In the genomic region with DNA sequence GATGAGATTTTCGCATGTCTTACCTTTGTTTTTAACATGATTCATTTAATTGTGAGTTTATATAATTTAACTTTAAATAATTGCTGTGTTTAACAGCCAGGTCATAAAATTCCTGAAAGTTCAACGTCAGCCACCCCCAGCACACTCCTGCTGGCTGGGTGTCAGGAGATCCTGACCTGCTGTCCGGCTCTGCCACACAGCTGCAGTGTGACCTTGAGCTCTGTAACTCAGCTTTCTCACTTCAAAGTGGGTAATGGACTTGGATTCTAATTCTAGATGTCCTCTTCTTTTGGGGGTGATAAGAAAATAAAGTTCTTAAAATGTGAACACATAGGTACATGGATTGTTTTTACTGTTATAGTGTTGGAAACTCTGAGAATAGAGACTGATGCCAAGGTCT, we compare ENCODE assay signal across 1 cellular context.
A peak's percentile ranks its signal among the peaks of the same experiment; 100 is the strongest.
TF ChIP-seq lines count a peak whose summit lies in the region.

No MANE protein-coding gene starts in this region.

TF ChIP-seq in HepG2, 621 proteins besides CTCF, POLR2A, EP300 and RAD21 (continued from another document):
- TF ChIP-seq SNRNP70 (IDR thresholded peaks at IDR 0.05; ENCODE audit: low read depth, low read length) = no peak
- peak; percentile 74 for TF ChIP-seq RARA (CRISPR knock-in tag; IDR thresholded peaks at IDR 0.05)
- TF ChIP-seq, protein P1, sequence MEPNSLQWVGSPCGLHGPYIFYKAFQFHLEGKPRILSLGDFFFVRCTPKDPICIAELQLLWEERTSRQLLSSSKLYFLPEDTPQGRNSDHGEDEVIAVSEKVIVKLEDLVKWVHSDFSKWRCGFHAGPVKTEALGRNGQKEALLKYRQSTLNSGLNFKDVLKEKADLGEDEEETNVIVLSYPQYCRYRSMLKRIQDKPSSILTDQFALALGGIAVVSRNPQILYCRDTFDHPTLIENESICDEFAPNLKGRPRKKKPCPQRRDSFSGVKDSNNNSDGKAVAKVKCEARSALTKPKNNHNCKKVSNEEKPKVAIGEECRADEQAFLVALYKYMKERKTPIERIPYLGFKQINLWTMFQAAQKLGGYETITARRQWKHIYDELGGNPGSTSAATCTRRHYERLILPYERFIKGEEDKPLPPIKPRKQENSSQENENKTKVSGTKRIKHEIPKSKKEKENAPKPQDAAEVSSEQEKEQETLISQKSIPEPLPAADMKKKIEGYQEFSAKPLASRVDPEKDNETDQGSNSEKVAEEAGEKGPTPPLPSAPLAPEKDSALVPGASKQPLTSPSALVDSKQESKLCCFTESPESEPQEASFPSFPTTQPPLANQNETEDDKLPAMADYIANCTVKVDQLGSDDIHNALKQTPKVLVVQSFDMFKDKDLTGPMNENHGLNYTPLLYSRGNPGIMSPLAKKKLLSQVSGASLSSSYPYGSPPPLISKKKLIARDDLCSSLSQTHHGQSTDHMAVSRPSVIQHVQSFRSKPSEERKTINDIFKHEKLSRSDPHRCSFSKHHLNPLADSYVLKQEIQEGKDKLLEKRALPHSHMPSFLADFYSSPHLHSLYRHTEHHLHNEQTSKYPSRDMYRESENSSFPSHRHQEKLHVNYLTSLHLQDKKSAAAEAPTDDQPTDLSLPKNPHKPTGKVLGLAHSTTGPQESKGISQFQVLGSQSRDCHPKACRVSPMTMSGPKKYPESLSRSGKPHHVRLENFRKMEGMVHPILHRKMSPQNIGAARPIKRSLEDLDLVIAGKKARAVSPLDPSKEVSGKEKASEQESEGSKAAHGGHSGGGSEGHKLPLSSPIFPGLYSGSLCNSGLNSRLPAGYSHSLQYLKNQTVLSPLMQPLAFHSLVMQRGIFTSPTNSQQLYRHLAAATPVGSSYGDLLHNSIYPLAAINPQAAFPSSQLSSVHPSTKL (CRISPR knock-in tag; IDR thresholded peaks at IDR 0.05) = peak; percentile 73
- TF ChIP-seq RXRA (CRISPR knock-in tag; IDR thresholded peaks at IDR 0.05) = peak; percentile 31; the same call in 1 of the 2 replicates
- TF ChIP-seq, protein P2, sequence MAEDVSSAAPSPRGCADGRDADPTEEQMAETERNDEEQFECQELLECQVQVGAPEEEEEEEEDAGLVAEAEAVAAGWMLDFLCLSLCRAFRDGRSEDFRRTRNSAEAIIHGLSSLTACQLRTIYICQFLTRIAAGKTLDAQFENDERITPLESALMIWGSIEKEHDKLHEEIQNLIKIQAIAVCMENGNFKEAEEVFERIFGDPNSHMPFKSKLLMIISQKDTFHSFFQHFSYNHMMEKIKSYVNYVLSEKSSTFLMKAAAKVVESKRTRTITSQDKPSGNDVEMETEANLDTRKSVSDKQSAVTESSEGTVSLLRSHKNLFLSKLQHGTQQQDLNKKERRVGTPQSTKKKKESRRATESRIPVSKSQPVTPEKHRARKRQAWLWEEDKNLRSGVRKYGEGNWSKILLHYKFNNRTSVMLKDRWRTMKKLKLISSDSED (CRISPR knock-in tag; IDR thresholded peaks at IDR 0.05) = no peak
- TF ChIP-seq ZNF101 (CRISPR knock-in tag; IDR thresholded peaks at IDR 0.05; ENCODE audit: borderline replicate concordance, low read depth) = no peak
- TF ChIP-seq AGO1 (IDR thresholded peaks at IDR 0.05; ENCODE audit: low read depth, low read length, poor library complexity, severe bottlenecking) = no peak
- 0 out of 2 replicates have a peak, but pooled peaks have one; percentile 21 for TF ChIP-seq MIXL1 (CRISPR knock-in tag; IDR thresholded peaks at IDR 0.05)
- TF ChIP-seq, protein P3, sequence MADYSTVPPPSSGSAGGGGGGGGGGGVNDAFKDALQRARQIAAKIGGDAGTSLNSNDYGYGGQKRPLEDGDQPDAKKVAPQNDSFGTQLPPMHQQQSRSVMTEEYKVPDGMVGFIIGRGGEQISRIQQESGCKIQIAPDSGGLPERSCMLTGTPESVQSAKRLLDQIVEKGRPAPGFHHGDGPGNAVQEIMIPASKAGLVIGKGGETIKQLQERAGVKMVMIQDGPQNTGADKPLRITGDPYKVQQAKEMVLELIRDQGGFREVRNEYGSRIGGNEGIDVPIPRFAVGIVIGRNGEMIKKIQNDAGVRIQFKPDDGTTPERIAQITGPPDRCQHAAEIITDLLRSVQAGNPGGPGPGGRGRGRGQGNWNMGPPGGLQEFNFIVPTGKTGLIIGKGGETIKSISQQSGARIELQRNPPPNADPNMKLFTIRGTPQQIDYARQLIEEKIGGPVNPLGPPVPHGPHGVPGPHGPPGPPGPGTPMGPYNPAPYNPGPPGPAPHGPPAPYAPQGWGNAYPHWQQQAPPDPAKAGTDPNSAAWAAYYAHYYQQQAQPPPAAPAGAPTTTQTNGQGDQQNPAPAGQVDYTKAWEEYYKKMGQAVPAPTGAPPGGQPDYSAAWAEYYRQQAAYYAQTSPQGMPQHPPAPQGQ (CRISPR knock-in tag; IDR thresholded peaks at IDR 0.05; ENCODE audit: borderline replicate concordance) = no peak
- peak; percentile 69 for TF ChIP-seq SAP130 (CRISPR knock-in tag; IDR thresholded peaks at IDR 0.05; ENCODE audit: low read depth)
- no peak for TF ChIP-seq NFE2L2 (IDR thresholded peaks at IDR 0.05; ENCODE audit: low read length)
- TF ChIP-seq HNF4A (CRISPR knock-in tag; IDR thresholded peaks at IDR 0.05) = peak; percentile 84
- TF ChIP-seq ESRRA (CRISPR knock-in tag; IDR thresholded peaks at IDR 0.05; ENCODE audit: low read depth) = peak; percentile 75
- TF ChIP-seq ARID2 (CRISPR knock-in tag; IDR thresholded peaks at IDR 0.05; ENCODE audit: borderline replicate concordance) = no peak
- peak; percentile 51; the same call in 1 of the 2 replicates for TF ChIP-seq TBX2 (CRISPR knock-in tag; IDR thresholded peaks at IDR 0.05; ENCODE audit: borderline replicate concordance)
- TF ChIP-seq FOXA3 (CRISPR knock-in tag; IDR thresholded peaks at IDR 0.05) = peak; percentile 28; the same call in 1 of the 2 replicates
- TF ChIP-seq NR2F6 (IDR thresholded peaks at IDR 0.05) = peak; percentile 41; the same call in 1 of the 2 replicates
- peak; percentile 62 for TF ChIP-seq NR2F6 (CRISPR knock-in tag; IDR thresholded peaks at IDR 0.05)
- no peak for TF ChIP-seq TSC22D2 (CRISPR knock-in tag; IDR thresholded peaks at IDR 0.05; ENCODE audit: borderline replicate concordance)
- TF ChIP-seq HDAC1 (CRISPR knock-in tag; IDR thresholded peaks at IDR 0.05) = no peak
- peak; percentile 15; the same call in 1 of the 2 replicates for TF ChIP-seq SOX5 (CRISPR knock-in tag; IDR thresholded peaks at IDR 0.05; ENCODE audit: borderline replicate concordance)
- 0 out of 2 replicates have a peak, but pooled peaks have one; percentile 12 for TF ChIP-seq CREM (IDR thresholded peaks at IDR 0.05)
- no peak for TF ChIP-seq CREM (CRISPR knock-in tag; IDR thresholded peaks at IDR 0.05)
